In genomic region chr7:35499226-35499625, GRCh38 we compare ENCODE assay signal across 9 cellular contexts.
"Had no signal": no experiment of that assay in that cellular context is flagged by ENCODE, and none has a peak within 500 bp of the region (broad histone marks: within the 10 kb centered on the region; RNA-seq: fewer than 3 reads in every experiment).

No MANE protein-coding gene starts in this region.

- H3K4me3 ChIP-seq: GM23248, GM23338, HAP-1 had no signal

- H3K4me1 ChIP-seq: HAP-1 had no signal

- H3K4me3 Mint-ChIP-seq: GM23338, H9, HFFc6 had no signal

- H3K9me3 ChIP-seq: HAP-1 had no signal

- DNase-seq: GM23248, GOT3, H7, H9, HCEC 1CT, HFFc6 had no signal

- H3K36me3 ChIP-seq: HAP-1 had no signal

- H3K27ac ChIP-seq: GM23248 had no signal

- H3K27ac Mint-ChIP-seq: GM23338, H9, HFFc6 had no signal

- H3K9me3 Mint-ChIP-seq: GM23338, H9, HFFc6 had no signal

- ATAC-seq: GM23338, HCT116 had no signal
